ENCODE assay signal across 17 cellular contexts in genomic region chr2:23379220-23379695, GRCh38. TPM values are rescaled to one million over a fixed set of nuclear protein-coding genes. Genes with fewer than 3 reads are reported as not detected.
A peak's percentile ranks its signal among the peaks of the same experiment; 100 is the strongest.
DNase-seq lines count a peak whose midpoint lies in the region; ATAC-seq and TF ChIP-seq lines count a peak whose summit lies in the region.
"Had no signal": no experiment of that assay in that cellular context is flagged by ENCODE, and none has a peak within 500 bp of the region (broad histone marks: within the 10 kb centered on the region; RNA-seq: fewer than 3 reads in every experiment).

No MANE protein-coding gene starts in this region.

- no peaks in the 10 kb centered on the region for H3K36me3 Mint-ChIP-seq in T-cell
- H3K36me3 Mint-ChIP-seq in stimulated activated memory B cell treated with anti-CD40 and anti-IgM and Interleukin-4, amounts not matched to agents 10 μg/mL and 1 μg/mL and 100 μg/mL, for 72 hours, result no peaks in the 10 kb centered on the region
- H3K36me3 Mint-ChIP-seq: activated CD8-positive, alpha-beta memory T cell treated with anti-CD3 and anti-CD28 coated beads, Interleukin-2, amount 10 ng/mL, durations not matched to agents 7 days and 5 days had no signal

- no peak overlapping the region for H3K27ac Mint-ChIP-seq in T-cell
- no peak overlapping the region for H3K27ac Mint-ChIP-seq in stimulated activated memory B cell treated with anti-CD40 and anti-IgM and Interleukin-4, amounts not matched to agents 10 μg/mL and 1 μg/mL and 100 μg/mL, for 72 hours
- H3K27ac Mint-ChIP-seq: activated CD8-positive, alpha-beta memory T cell treated with anti-CD3 and anti-CD28 coated beads, Interleukin-2, amount 10 ng/mL, durations not matched to agents 7 days and 5 days had no signal

- ATAC-seq in GM18858 (IDR thresholded peaks at IDR 0.05; ENCODE audit: unreplicated experiment), result peak; percentile 53
- peak; percentile 49 for ATAC-seq in GM21423 (IDR thresholded peaks at IDR 0.05; ENCODE audit: unreplicated experiment)
- peak; percentile 33 for ATAC-seq in HG03039 (IDR thresholded peaks at IDR 0.05; ENCODE audit: unreplicated experiment)
- no peak for ATAC-seq in RWPE2 (ENCODE audit: low read depth)
- ATAC-seq in T-cell (replicated peaks in 1 of 4), result no peak
- ATAC-seq in stimulated activated memory B cell treated with anti-CD40 and anti-IgM and Interleukin-4, amounts not matched to agents 10 μg/mL and 1 μg/mL and 100 μg/mL, for 72 hours, result no peak
- ATAC-seq in SK-N-SH treated with all-trans-retinoic acid at 6 μM for 48 hours, result no peak
- ATAC-seq: activated CD8-positive, alpha-beta memory T cell treated with anti-CD3 and anti-CD28 coated beads, Interleukin-2, amount 10 ng/mL, durations not matched to agents 7 days and 5 days; psoas muscle had no signal

- H3K9me3 Mint-ChIP-seq in T-cell, result no peaks in the 10 kb centered on the region
- no peaks in the 10 kb centered on the region for H3K9me3 Mint-ChIP-seq in stimulated activated memory B cell treated with anti-CD40 and anti-IgM and Interleukin-4, amounts not matched to agents 10 μg/mL and 1 μg/mL and 100 μg/mL, for 72 hours

- H3K27me3 Mint-ChIP-seq in T-cell, result peaks cover 9 to 16% of the 10 kb centered on the region in 2 donors
- H3K27me3 Mint-ChIP-seq in stimulated activated memory B cell treated with anti-CD40 and anti-IgM and Interleukin-4, amounts not matched to agents 10 μg/mL and 1 μg/mL and 100 μg/mL, for 72 hours, result peaks cover 16% of the 10 kb centered on the region

- peak overlapping the region; percentile 14 for H3K27ac ChIP-seq in RWPE2 (ENCODE audit: poor library complexity, severe bottlenecking)
- H3K27ac ChIP-seq: C4-2B, psoas muscle had no signal

- CTCF ChIA-PET in T-cell (lab: Charles Lee), result interaction anchor here in 1 of 2 donors (0.7 kb wide), 1 partner anchor 36 kb away, joined by 8 read pairs; no protein-coding TSS in a partner anchor
- CTCF ChIA-PET in HEK293T (lab: Yijun Ruan, JAX), result no interaction called here

- peaks cover 19 to 22% (median 20%) of the 10 kb centered on the region in 3 donors for H3K4me1 Mint-ChIP-seq in T-cell
- peaks cover 30% of the 10 kb centered on the region for H3K4me1 Mint-ChIP-seq in stimulated activated memory B cell treated with anti-CD40 and anti-IgM and Interleukin-4, amounts not matched to agents 10 μg/mL and 1 μg/mL and 100 μg/mL, for 72 hours

- no peaks in the 10 kb centered on the region for H3K27me3 ChIP-seq in RWPE2 (ENCODE audit: insufficient read depth, poor library complexity, severe bottlenecking)

- peaks cover 27% of the 10 kb centered on the region for H3K4me1 ChIP-seq in RWPE2 (ENCODE audit: insufficient read depth, poor library complexity, severe bottlenecking)

- H3K36me3 ChIP-seq in RWPE2 (ENCODE audit: low read depth), result no peaks in the 10 kb centered on the region

- no peak for TF ChIP-seq CTCF in RWPE2 (IDR thresholded peaks at IDR 0.05; ENCODE audit: poor library complexity, severe bottlenecking)

- no peaks in the 10 kb centered on the region for H3K9me3 ChIP-seq in RWPE2 (ENCODE audit: severe bottlenecking)
- H3K9me3 ChIP-seq: psoas muscle had no signal

- DNase-seq in RWPE2 (ENCODE audit: low spot score) (no peak), T-cell (no peak), HEK293T (ENCODE audit: extremely low spot score) (no peak)
- DNase-seq: activated CD8-positive, alpha-beta memory T cell treated with anti-CD3 and anti-CD28 coated beads, Interleukin-2, amount 10 ng/mL, durations not matched to agents 7 days and 5 days; amniotic stem cell; effector memory CD4-positive, alpha-beta T cell; hippocampal formation; mesenchymal stem cell; MM.1S; psoas muscle; substantia nigra had no signal

- H3K4me3 ChIP-seq in RWPE2 (ENCODE audit: severe bottlenecking), result no peak overlapping the region
- H3K4me3 ChIP-seq: psoas muscle had no signal

- POLR2A ChIA-PET in T-cell (lab: Charles Lee) (interaction anchor here (0.5 kb wide), 2 partner anchors 13 to 154 kb away, joined by 3 read pairs; no protein-coding TSS in a partner anchor), HEK293T (lab: Yijun Ruan, JAX) (no interaction called here)

- no peak overlapping the region for H3K4me3 Mint-ChIP-seq in T-cell
- H3K4me3 Mint-ChIP-seq in stimulated activated memory B cell treated with anti-CD40 and anti-IgM and Interleukin-4, amounts not matched to agents 10 μg/mL and 1 μg/mL and 100 μg/mL, for 72 hours, result no peak overlapping the region
- H3K4me3 Mint-ChIP-seq: activated CD8-positive, alpha-beta memory T cell treated with anti-CD3 and anti-CD28 coated beads, Interleukin-2, amount 10 ng/mL, durations not matched to agents 7 days and 5 days had no signal

TF ChIP-seq in SK-N-SH treated with all-trans-retinoic acid at 6 μM for 48 hours, 23 proteins besides CTCF, POLR2A, EP300 and RAD21 (continues in another document):
- no peak for TF ChIP-seq TSHZ2 (CRISPR knock-in tag; IDR thresholded peaks at IDR 0.05)
- no peak for TF ChIP-seq ZNF565 (CRISPR knock-in tag; conservative IDR thresholded peaks at IDR 0.05; ENCODE audit: low read depth)
- TF ChIP-seq ZC3H10 (CRISPR knock-in tag; IDR thresholded peaks at IDR 0.05), result no peak

TF ChIP-seq in HEK293T, 16 proteins besides CTCF, POLR2A, EP300 and RAD21:
- no peak for TF ChIP-seq ARNT (IDR thresholded peaks at IDR 0.05)
- TF ChIP-seq, protein P1, sequence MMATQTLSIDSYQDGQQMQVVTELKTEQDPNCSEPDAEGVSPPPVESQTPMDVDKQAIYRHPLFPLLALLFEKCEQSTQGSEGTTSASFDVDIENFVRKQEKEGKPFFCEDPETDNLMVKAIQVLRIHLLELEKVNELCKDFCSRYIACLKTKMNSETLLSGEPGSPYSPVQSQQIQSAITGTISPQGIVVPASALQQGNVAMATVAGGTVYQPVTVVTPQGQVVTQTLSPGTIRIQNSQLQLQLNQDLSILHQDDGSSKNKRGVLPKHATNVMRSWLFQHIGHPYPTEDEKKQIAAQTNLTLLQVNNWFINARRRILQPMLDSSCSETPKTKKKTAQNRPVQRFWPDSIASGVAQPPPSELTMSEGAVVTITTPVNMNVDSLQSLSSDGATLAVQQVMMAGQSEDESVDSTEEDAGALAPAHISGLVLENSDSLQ (IDR thresholded peaks at IDR 0.05), result no peak
- TF ChIP-seq SP1 (IDR thresholded peaks at IDR 0.05), result no peak
- no peak for TF ChIP-seq CTBP1 (IDR thresholded peaks at IDR 0.05; ENCODE audit: borderline replicate concordance)
- no peak for TF ChIP-seq FOXA1 (IDR thresholded peaks at IDR 0.05)
- TF ChIP-seq NFRKB (IDR thresholded peaks at IDR 0.05), result no peak
- no peak for TF ChIP-seq FOXK2 (IDR thresholded peaks at IDR 0.05)
- TF ChIP-seq LEF1 (IDR thresholded peaks at IDR 0.05; ENCODE audit: borderline replicate concordance), result no peak
- no peak for TF ChIP-seq L3MBTL2 (conservative IDR thresholded peaks at IDR 0.05)
- no peak for TF ChIP-seq TARDBP (IDR thresholded peaks at IDR 0.05)
TF ChIP-seq in HEK293T: peak in this region for 0.

RNA-seq across cellular contexts. Expression of gene KLHL29, which starts 5.7 kb away (rescaled TPM):
- 1 to 10 TPM; 1.8 to 6.6 (median 2.5) TPM for total RNA-seq in T-cell

Comparison
In these comparisons a context has a peak if more than half of its experiments do, and no peak if none do; other contexts are left out.
1. ATAC-seq: peak in GM18858 (single experiment), GM21423 (single experiment) and HG03039 (single experiment); none in RWPE2 (single experiment), T-cell (0 of 4), stimulated activated memory B cell treated with anti-CD40 and anti-IgM and Interleukin-4, amounts not matched to agents 10 μg/mL and 1 μg/mL and 100 μg/mL, for 72 hours (single experiment) and SK-N-SH treated with all-trans-retinoic acid at 6 μM for 48 hours (single experiment).